ENCODE assay signal across 15 cellular contexts in the genomic region with DNA sequence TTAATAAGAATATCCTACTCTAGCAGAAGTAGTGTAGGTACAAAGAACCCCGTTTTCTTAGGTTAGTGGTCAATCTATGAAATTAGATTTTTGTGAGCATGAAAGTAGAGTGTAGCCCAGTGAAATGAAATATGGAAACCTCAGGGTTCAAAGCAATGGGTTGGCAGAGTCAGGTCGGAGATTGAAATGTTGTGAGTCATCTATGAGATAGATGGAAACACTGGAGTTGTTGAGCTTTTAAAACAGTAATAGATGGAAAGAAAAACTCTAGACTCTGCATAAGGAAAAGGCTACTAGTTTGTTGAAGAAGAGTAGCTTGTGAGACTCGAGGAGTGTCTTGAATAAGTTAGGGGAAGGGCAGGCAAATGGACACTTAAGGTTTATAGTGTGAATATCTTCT.
DNase-seq lines count a peak whose midpoint lies in the region; ATAC-seq and TF ChIP-seq lines count a peak whose summit lies in the region.
"Had no signal": no experiment of that assay in that cellular context is flagged by ENCODE, and none has a peak within 500 bp of the region (broad histone marks: within the 10 kb centered on the region; RNA-seq: fewer than 3 reads in every experiment).

No MANE protein-coding gene starts in this region.

- no peak overlapping the region for H3K4me3 ChIP-seq in fibroblast of mammary gland (ENCODE audit: control insufficient read depth, low read depth, low read length)
- no peak overlapping the region for H3K4me3 ChIP-seq in heart left ventricle

- peaks cover 4% of the 10 kb centered on the region for H3K4me1 Mint-ChIP-seq in T-helper 17 cell
- H3K4me1 Mint-ChIP-seq: IgD-negative memory B cell had no signal

- no peak overlapping the region for H3K27ac ChIP-seq in heart left ventricle

- ATAC-seq in T-helper 17 cell (no peak), heart left ventricle (no peak), HG02610 (IDR thresholded peaks at IDR 0.05; ENCODE audit: unreplicated experiment) (no peak), GM18907 (IDR thresholded peaks at IDR 0.05; ENCODE audit: unreplicated experiment) (no peak)

- WGBS in heart left ventricle, 4 donors = 83 to 94% (median 90%) methylated on average over 3 of the region's 3 CpGs

- peak overlapping the region; percentile 25 for H3K4me3 Mint-ChIP-seq in T-helper 17 cell
- H3K4me3 Mint-ChIP-seq: IgD-negative memory B cell had no signal

- DNase-seq in HT1080 (ENCODE audit: low read depth) = peak; percentile 51
- DNase-seq in T-helper 17 cell = no peak
- DNase-seq in fibroblast of mammary gland (ENCODE audit: low read depth) = peak; percentile 23
- DNase-seq in NCI-H2029 (lab: John Stamatoyannopoulos, UW) = no peak
- no peak for DNase-seq in heart left ventricle
- DNase-seq: ACHN; Calu3; CD4-positive, CD25-positive, alpha-beta regulatory T cell; DMS79; NCI-H446 treated with DMSO at 0.1 percent for 48 hours; NCI-H748 treated with DMSO at 0.1 percent for 48 hours; Right ventricle myocardium superior had no signal

- no peaks in the 10 kb centered on the region for H3K27me3 ChIP-seq in heart left ventricle

- H3K27me3 Mint-ChIP-seq in T-helper 17 cell = no peaks in the 10 kb centered on the region
- H3K27me3 Mint-ChIP-seq: CD4-positive, CD25-positive, alpha-beta regulatory T cell; IgD-negative memory B cell had no signal

- H3K36me3 ChIP-seq in heart left ventricle = no peaks in the 10 kb centered on the region

- no peak for TF ChIP-seq POLR2A in heart left ventricle (IDR thresholded peaks at IDR 0.05)

- peaks cover 2% of the 10 kb centered on the region for H3K36me3 Mint-ChIP-seq in T-helper 17 cell (ENCODE audit: low read depth)

- no peak overlapping the region for H3K27ac Mint-ChIP-seq in T-helper 17 cell

- TF ChIP-seq CTCF in fibroblast of mammary gland (conservative IDR thresholded peaks at IDR 0.05; ENCODE audit: control insufficient read depth, insufficient read depth, low read depth, low read length) (no peak), heart left ventricle (IDR thresholded peaks at IDR 0.05) (no peak)

- H3K9me3 ChIP-seq in T-helper 17 cell (ENCODE audit: control insufficient read depth, low read length, poor library complexity, severe bottlenecking) (no peaks in the 10 kb centered on the region), heart left ventricle (no peaks in the 10 kb centered on the region)

- H3K4me1 ChIP-seq in heart left ventricle = peaks cover 0 to 13% (median 5%) of the 10 kb centered on the region in 12 donors

- intact Hi-C loops in heart left ventricle (cut with DNase I) = no loop called here

Comparison
In these comparisons a context has a peak if more than half of its experiments do, and no peak if none do; other contexts are left out.
1. DNase-seq: peak in HT1080 (single experiment) and fibroblast of mammary gland (single experiment); none in T-helper 17 cell (0 of 3), NCI-H2029 (single experiment) and heart left ventricle (0 of 5).